Comparison of ENCODE assay signal across 9 cellular contexts in the genomic region with DNA sequence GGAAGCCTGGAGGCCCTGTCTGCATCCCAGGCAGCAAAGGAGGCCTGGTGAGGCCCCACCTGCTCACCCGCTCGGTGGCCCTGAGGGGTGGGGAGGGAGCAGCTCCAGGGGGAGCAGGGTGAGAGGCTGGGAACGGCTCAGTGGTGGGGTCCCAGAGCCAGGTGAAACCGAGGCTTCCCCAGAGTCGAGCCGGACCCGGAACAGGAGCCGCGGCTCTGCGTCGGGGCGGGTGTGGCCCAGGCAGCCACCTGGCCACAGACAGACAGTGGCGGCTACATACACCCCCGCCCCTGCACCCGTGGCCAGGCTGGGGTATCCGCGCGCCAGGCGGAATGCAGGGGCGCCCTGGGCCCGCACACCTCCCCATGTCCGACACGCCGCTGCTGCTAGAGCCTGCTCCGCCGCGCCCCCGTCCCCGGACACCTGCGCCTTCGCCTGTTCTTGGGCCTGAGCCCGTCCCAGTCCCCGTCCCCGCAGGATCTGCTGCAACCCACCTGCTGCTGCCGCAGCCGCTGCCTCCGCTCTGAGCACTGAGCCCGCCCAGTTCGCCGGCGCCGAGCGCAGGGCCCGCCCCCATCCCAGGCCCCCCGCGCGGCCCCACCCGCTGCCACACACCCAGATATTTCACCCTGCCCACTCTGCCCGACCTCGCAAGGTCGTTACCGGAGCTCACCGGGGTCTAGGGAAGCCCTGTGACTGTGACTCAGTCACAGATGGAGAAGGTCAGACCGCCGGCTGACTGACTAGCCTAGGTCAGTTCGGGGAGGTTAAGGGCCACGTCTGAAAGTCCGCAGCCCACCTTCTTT. TPM values are rescaled to one million over a fixed set of nuclear protein-coding genes. Genes with fewer than 3 reads are reported as not detected.
A peak's percentile ranks its signal among the peaks of the same experiment; 100 is the strongest.
DNase-seq lines count a peak whose midpoint lies in the region; ATAC-seq and TF ChIP-seq lines count a peak whose summit lies in the region.
"Had no signal": no experiment of that assay in that cellular context is flagged by ENCODE, and none has a peak within 500 bp of the region (broad histone marks: within the 10 kb centered on the region; RNA-seq: fewer than 3 reads in every experiment).

A gene with protein sequence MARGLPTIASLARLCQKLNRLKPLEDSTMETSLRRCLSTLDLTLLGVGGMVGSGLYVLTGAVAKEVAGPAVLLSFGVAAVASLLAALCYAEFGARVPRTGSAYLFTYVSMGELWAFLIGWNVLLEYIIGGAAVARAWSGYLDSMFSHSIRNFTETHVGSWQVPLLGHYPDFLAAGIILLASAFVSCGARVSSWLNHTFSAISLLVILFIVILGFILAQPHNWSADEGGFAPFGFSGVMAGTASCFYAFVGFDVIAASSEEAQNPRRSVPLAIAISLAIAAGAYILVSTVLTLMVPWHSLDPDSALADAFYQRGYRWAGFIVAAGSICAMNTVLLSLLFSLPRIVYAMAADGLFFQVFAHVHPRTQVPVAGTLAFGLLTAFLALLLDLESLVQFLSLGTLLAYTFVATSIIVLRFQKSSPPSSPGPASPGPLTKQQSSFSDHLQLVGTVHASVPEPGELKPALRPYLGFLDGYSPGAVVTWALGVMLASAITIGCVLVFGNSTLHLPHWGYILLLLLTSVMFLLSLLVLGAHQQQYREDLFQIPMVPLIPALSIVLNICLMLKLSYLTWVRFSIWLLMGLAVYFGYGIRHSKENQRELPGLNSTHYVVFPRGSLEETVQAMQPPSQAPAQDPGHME (minus strand): TSS at position 525 of the 806 bp plus-strand sequence. CDS start 749 bp downstream, outside the sequence.

- H3K4me1 ChIP-seq in GM23338 (ENCODE audit: insufficient read depth), result peaks cover 3% of the 10 kb centered on the region; the same call in 1 of the 2 replicates
- peaks cover 0 to 16% of the 10 kb centered on the region in 2 donors for H3K4me1 ChIP-seq in right atrium auricular region

- H3K36me3 Mint-ChIP-seq in GM23338 (ENCODE audit: low read depth), result no peaks in the 10 kb centered on the region
- no peaks in the 10 kb centered on the region for H3K36me3 Mint-ChIP-seq in activated naive CD8-positive, alpha-beta T cell treated with anti-CD3 and anti-CD28 coated beads, Interleukin-2, amount 10 ng/mL, durations not matched to agents 7 days and 5 days
- H3K36me3 Mint-ChIP-seq in activated naive CD4-positive, alpha-beta T cell treated with anti-CD3 and anti-CD28 coated beads, Interleukin-2, amount 10 ng/mL, durations not matched to agents 7 days and 5 days, result no peaks in the 10 kb centered on the region

- no peaks in the 10 kb centered on the region for H3K9me3 ChIP-seq in right atrium auricular region

- DNase-seq in GM23338 (ENCODE audit: low spot score) (peak; percentile 51), right atrium auricular region (ENCODE audit: low spot score) (no peak), retinal pigment epithelial cell (ENCODE audit: low read depth) (no peak), inferior parietal cortex (ENCODE audit: extremely low spot score) (no peak)
- no peak for DNase-seq in activated naive CD8-positive, alpha-beta T cell treated with anti-CD3 and anti-CD28 coated beads, Interleukin-2, amount 10 ng/mL, durations not matched to agents 7 days and 5 days
- no peak for DNase-seq in activated naive CD4-positive, alpha-beta T cell treated with anti-CD3 and anti-CD28 coated beads, Interleukin-2, amount 10 ng/mL, durations not matched to agents 7 days and 5 days
- DNase-seq: activated CD4-positive, alpha-beta T cell treated with anti-CD3 and anti-CD28 coated beads for 48 hours had no signal

- no peaks in the 10 kb centered on the region for H3F3A ChIP-seq in GM23338 (replicated peaks; ENCODE audit: low read depth)

- H3K27ac Mint-ChIP-seq in GM23338, result no peak within 1 kb of the TSS
- no peak within 1 kb of the TSS for H3K27ac Mint-ChIP-seq in activated naive CD8-positive, alpha-beta T cell treated with anti-CD3 and anti-CD28 coated beads, Interleukin-2, amount 10 ng/mL, durations not matched to agents 7 days and 5 days
- no peak within 1 kb of the TSS for H3K27ac Mint-ChIP-seq in activated naive CD4-positive, alpha-beta T cell treated with anti-CD3 and anti-CD28 coated beads, Interleukin-2, amount 10 ng/mL, durations not matched to agents 7 days and 5 days

- H3K36me3 ChIP-seq in GM23338 (ENCODE audit: insufficient read depth) (no peaks in the 10 kb centered on the region), right atrium auricular region (no peaks in the 10 kb centered on the region)

- CTCF ChIA-PET in activated naive CD4-positive, alpha-beta T cell treated with anti-CD3 and anti-CD28 coated beads, Interleukin-2, amount 10 ng/mL, durations not matched to agents 7 days and 5 days (lab: Charles Lee), result interaction anchor here (1.6 kb wide), 1 partner anchor 12 kb away, joined by 5 read pairs; no protein-coding TSS in a partner anchor

- H3K4me3 ChIP-seq in GM23338 (peak within 1 kb of the TSS; percentile 76), right atrium auricular region (peak within 1 kb of the TSS; percentile 24 to 50), retinal pigment epithelial cell (ENCODE audit: low read length) (peak within 1 kb of the TSS; percentile 33)

- H3K9me2 ChIP-seq in GM23338 (ENCODE audit: insufficient read depth), result no peaks in the 10 kb centered on the region

- no peak within 1 kb of the TSS for H3K27ac ChIP-seq in GM23338 (ENCODE audit: low read depth)
- H3K27ac ChIP-seq in right atrium auricular region, result no peak within 1 kb of the TSS

- no peak for TF ChIP-seq CTCF in GM23338 (conservative IDR thresholded peaks at IDR 0.05; ENCODE audit: low read depth in 2 of 2)
- no peak for TF ChIP-seq CTCF in right atrium auricular region (IDR thresholded peaks at IDR 0.05)
- TF ChIP-seq CTCF in retinal pigment epithelial cell (conservative IDR thresholded peaks at IDR 0.05; ENCODE audit: low read depth, low read length), result no peak

- H3K27me3 ChIP-seq in GM23338 (ENCODE audit: insufficient read depth) (peaks cover 26% of the 10 kb centered on the region), right atrium auricular region (peaks cover 2 to 5% of the 10 kb centered on the region in 2 donors)

- peaks cover 8% of the 10 kb centered on the region for H3K4me1 Mint-ChIP-seq in GM23338
- peaks cover 5% of the 10 kb centered on the region for H3K4me1 Mint-ChIP-seq in activated naive CD8-positive, alpha-beta T cell treated with anti-CD3 and anti-CD28 coated beads, Interleukin-2, amount 10 ng/mL, durations not matched to agents 7 days and 5 days
- no peaks in the 10 kb centered on the region for H3K4me1 Mint-ChIP-seq in activated naive CD4-positive, alpha-beta T cell treated with anti-CD3 and anti-CD28 coated beads, Interleukin-2, amount 10 ng/mL, durations not matched to agents 7 days and 5 days

- peaks cover 34% of the 10 kb centered on the region for H3K27me3 Mint-ChIP-seq in GM23338 (ENCODE audit: insufficient read depth, low read depth, poor library complexity)
- H3K27me3 Mint-ChIP-seq in activated naive CD8-positive, alpha-beta T cell treated with anti-CD3 and anti-CD28 coated beads, Interleukin-2, amount 10 ng/mL, durations not matched to agents 7 days and 5 days, result peaks cover 40% of the 10 kb centered on the region
- H3K27me3 Mint-ChIP-seq in activated naive CD4-positive, alpha-beta T cell treated with anti-CD3 and anti-CD28 coated beads, Interleukin-2, amount 10 ng/mL, durations not matched to agents 7 days and 5 days, result peaks cover 73% of the 10 kb centered on the region

- no peaks in the 10 kb centered on the region; the same call in 2 of the 3 replicates for H3K9me3 Mint-ChIP-seq in GM23338
- H3K9me3 Mint-ChIP-seq in activated naive CD8-positive, alpha-beta T cell treated with anti-CD3 and anti-CD28 coated beads, Interleukin-2, amount 10 ng/mL, durations not matched to agents 7 days and 5 days, result no peaks in the 10 kb centered on the region
- no peaks in the 10 kb centered on the region for H3K9me3 Mint-ChIP-seq in activated naive CD4-positive, alpha-beta T cell treated with anti-CD3 and anti-CD28 coated beads, Interleukin-2, amount 10 ng/mL, durations not matched to agents 7 days and 5 days

- H2AFZ ChIP-seq in GM23338, result peak within 1 kb of the TSS; percentile 100

- H3K79me2 ChIP-seq in GM23338 (replicated peaks; ENCODE audit: insufficient read depth), result no peaks in the 10 kb centered on the region

- H4K20me1 ChIP-seq in GM23338 (replicated peaks; ENCODE audit: insufficient read depth), result no peaks in the 10 kb centered on the region

- ATAC-seq in GM23338 (peak; percentile 82), HG03521 (IDR thresholded peaks at IDR 0.05; ENCODE audit: unreplicated experiment) (no peak), HG02938 (IDR thresholded peaks at IDR 0.05; ENCODE audit: unreplicated experiment) (no peak)
- peak; percentile 52 for ATAC-seq in activated naive CD8-positive, alpha-beta T cell treated with anti-CD3 and anti-CD28 coated beads, Interleukin-2, amount 10 ng/mL, durations not matched to agents 7 days and 5 days (ENCODE audit: low read depth)

- POLR2A ChIA-PET in activated naive CD8-positive, alpha-beta T cell treated with anti-CD3 and anti-CD28 coated beads, Interleukin-2, amount 10 ng/mL, durations not matched to agents 7 days and 5 days (lab: Charles Lee), result interaction anchor here (0.8 kb wide), 1 partner anchor 30 kb away, joined by 4 read pairs; the partner anchor contains the start of gene THAP7

- peak within 1 kb of the TSS; percentile 90 for H3K4me2 ChIP-seq in GM23338

- H3K4me3 Mint-ChIP-seq in GM23338, result peak within 1 kb of the TSS; percentile 77
- peak within 1 kb of the TSS; percentile 51 for H3K4me3 Mint-ChIP-seq in activated naive CD8-positive, alpha-beta T cell treated with anti-CD3 and anti-CD28 coated beads, Interleukin-2, amount 10 ng/mL, durations not matched to agents 7 days and 5 days
- H3K4me3 Mint-ChIP-seq in activated naive CD4-positive, alpha-beta T cell treated with anti-CD3 and anti-CD28 coated beads, Interleukin-2, amount 10 ng/mL, durations not matched to agents 7 days and 5 days, result no peak within 1 kb of the TSS

TF ChIP-seq in GM23338, 12 proteins besides CTCF, POLR2A, EP300 and RAD21:
- no peak for TF ChIP-seq JUNB (IDR thresholded peaks at IDR 0.05; ENCODE audit: unreplicated experiment)
- no peak for TF ChIP-seq STAT1 (IDR thresholded peaks at IDR 0.05; ENCODE audit: unreplicated experiment)
- TF ChIP-seq NANOG (IDR thresholded peaks at IDR 0.05; ENCODE audit: borderline replicate concordance), result no peak
- peak; percentile 22 for TF ChIP-seq EZH2 (IDR thresholded peaks at IDR 0.05; ENCODE audit: low read depth, unreplicated experiment)

RNA-seq across cellular contexts. Expression of the gene that starts here (rescaled TPM):
- 0.07 and 0.16 TPM in 2 replicates for total RNA-seq in GM23338 (2014; rRNA removed; shearing (Covaris generic))
- 0.09 and 0.44 TPM in 2 replicates for polyA plus RNA-seq in GM23338 (2016; fragmentation: Nextera tagmentation; extraction: Ambion mirVana)
- total RNA-seq in activated naive CD8-positive, alpha-beta T cell treated with anti-CD3 and anti-CD28 coated beads, Interleukin-2, amount 10 ng/mL, durations not matched to agents 7 days and 5 days, result 1 to 10 TPM in 1 of 2 experiments, under 1 TPM in 1; 0.79 to 1.2 TPM
- 1 to 10 TPM; 1.9 to 5.0 TPM for total RNA-seq in right atrium auricular region

Comparison
In these comparisons a context has a peak if more than half of its experiments do, and no peak if none do; other contexts are left out.
1. Peak in DNase-seq, ATAC-seq, H3K4me3 ChIP-seq and H3K4me2 ChIP-seq in GM23338; RNA of the gene not detected or under 1 TPM.